ENCODE assay signal across 8 cellular contexts in genomic region chr18:74040459-74041332, GRCh38.
DNase-seq lines count a peak whose midpoint lies in the region; ATAC-seq and TF ChIP-seq lines count a peak whose summit lies in the region.

No MANE protein-coding gene starts in this region.

- H3K4me1 ChIP-seq in RWPE2 (ENCODE audit: insufficient read depth, poor library complexity, severe bottlenecking), result no peaks in the 10 kb centered on the region

- no peaks in the 10 kb centered on the region for H3K4me1 Mint-ChIP-seq in activated naive CD4-positive, alpha-beta T cell treated with anti-CD3 and anti-CD28 coated beads for 36 hours (ENCODE audit: low read depth)
- no peaks in the 10 kb centered on the region for H3K4me1 Mint-ChIP-seq in stimulated activated memory B cell treated with anti-CD40 and anti-IgM and Interleukin-4, amounts not matched to agents 10 μg/mL and 1 μg/mL and 100 μg/mL, for 72 hours

- H3K4me3 ChIP-seq in RWPE2 (ENCODE audit: severe bottlenecking), result no peak overlapping the region

- ATAC-seq in GM18870 (IDR thresholded peaks at IDR 0.05; ENCODE audit: unreplicated experiment) (peak; percentile 55), HG03108 (IDR thresholded peaks at IDR 0.05; ENCODE audit: unreplicated experiment) (peak; percentile 68), RWPE2 (ENCODE audit: low read depth) (no peak), left lobe of liver (peak; percentile 99)
- peak; percentile 56 for ATAC-seq in stimulated activated memory B cell treated with anti-CD40 and anti-IgM and Interleukin-4, amounts not matched to agents 10 μg/mL and 1 μg/mL and 100 μg/mL, for 72 hours

- intact Hi-C loops in activated naive CD4-positive, alpha-beta T cell treated with anti-CD3 and anti-CD28 coated beads for 36 hours (cut with micrococcal nuclease), result loop anchor here (1.0 kb wide), 4 partner anchors 23 to 302 kb away; no protein-coding TSS in a partner anchor

- no peaks in the 10 kb centered on the region for H3K36me3 ChIP-seq in RWPE2 (ENCODE audit: low read depth)

- no peaks in the 10 kb centered on the region for H3K36me3 Mint-ChIP-seq in activated naive CD4-positive, alpha-beta T cell treated with anti-CD3 and anti-CD28 coated beads for 36 hours (ENCODE audit: low read depth)
- H3K36me3 Mint-ChIP-seq in stimulated activated memory B cell treated with anti-CD40 and anti-IgM and Interleukin-4, amounts not matched to agents 10 μg/mL and 1 μg/mL and 100 μg/mL, for 72 hours, result no peaks in the 10 kb centered on the region

- DNase-seq in RWPE2 (ENCODE audit: low spot score), result no peak
- peak; percentile 87 for DNase-seq in activated naive CD4-positive, alpha-beta T cell treated with anti-CD3 and anti-CD28 coated beads for 36 hours
- DNase-seq in left lobe of liver (ENCODE audit: low spot score), result peak; percentile 67
- DNase-seq in cortex of kidney (lab: John Stamatoyannopoulos, UW), result no peak

- H3K27me3 ChIP-seq in RWPE2 (ENCODE audit: insufficient read depth, poor library complexity, severe bottlenecking), result no peaks in the 10 kb centered on the region

- TF ChIP-seq CTCF in C4-2B (conservative IDR thresholded peaks at IDR 0.05) (peak; percentile 74), RWPE2 (IDR thresholded peaks at IDR 0.05; ENCODE audit: poor library complexity, severe bottlenecking) (peak; percentile 28)

- CTCF ChIA-PET in activated naive CD4-positive, alpha-beta T cell treated with anti-CD3 and anti-CD28 coated beads for 36 hours (lab: Charles Lee), result interaction anchor here (0.7 to 2.7 kb wide), 20 partner anchors 10 to 333 kb away, joined by 3 to 21 read pairs (median 4); no protein-coding TSS in a partner anchor

- no peak overlapping the region for H3K27ac Mint-ChIP-seq in activated naive CD4-positive, alpha-beta T cell treated with anti-CD3 and anti-CD28 coated beads for 36 hours
- H3K27ac Mint-ChIP-seq in stimulated activated memory B cell treated with anti-CD40 and anti-IgM and Interleukin-4, amounts not matched to agents 10 μg/mL and 1 μg/mL and 100 μg/mL, for 72 hours, result no peak overlapping the region

- H3K27ac ChIP-seq in C4-2B, result no peak overlapping the region
- no peak overlapping the region for H3K27ac ChIP-seq in RWPE2 (ENCODE audit: poor library complexity, severe bottlenecking)

- H3K9me3 Mint-ChIP-seq in activated naive CD4-positive, alpha-beta T cell treated with anti-CD3 and anti-CD28 coated beads for 36 hours, result no peaks in the 10 kb centered on the region
- peaks cover 4% of the 10 kb centered on the region for H3K9me3 Mint-ChIP-seq in stimulated activated memory B cell treated with anti-CD40 and anti-IgM and Interleukin-4, amounts not matched to agents 10 μg/mL and 1 μg/mL and 100 μg/mL, for 72 hours

- no peak overlapping the region for H3K4me3 Mint-ChIP-seq in activated naive CD4-positive, alpha-beta T cell treated with anti-CD3 and anti-CD28 coated beads for 36 hours
- H3K4me3 Mint-ChIP-seq in stimulated activated memory B cell treated with anti-CD40 and anti-IgM and Interleukin-4, amounts not matched to agents 10 μg/mL and 1 μg/mL and 100 μg/mL, for 72 hours, result no peak overlapping the region

- peaks cover 2% of the 10 kb centered on the region for H3K27me3 Mint-ChIP-seq in activated naive CD4-positive, alpha-beta T cell treated with anti-CD3 and anti-CD28 coated beads for 36 hours (ENCODE audit: low read depth)
- H3K27me3 Mint-ChIP-seq in stimulated activated memory B cell treated with anti-CD40 and anti-IgM and Interleukin-4, amounts not matched to agents 10 μg/mL and 1 μg/mL and 100 μg/mL, for 72 hours, result no peaks in the 10 kb centered on the region

- no peaks in the 10 kb centered on the region for H3K9me3 ChIP-seq in RWPE2 (ENCODE audit: severe bottlenecking)

Comparison
In these comparisons a context has a peak if more than half of its experiments do, and no peak if none do; other contexts are left out.
1. DNase-seq: peak in activated naive CD4-positive, alpha-beta T cell treated with anti-CD3 and anti-CD28 coated beads for 36 hours (single experiment) and left lobe of liver (single experiment); none in RWPE2 (single experiment) and cortex of kidney (single experiment).